Comparison of ENCODE assay signal across 9 cellular contexts in the genomic region with DNA sequence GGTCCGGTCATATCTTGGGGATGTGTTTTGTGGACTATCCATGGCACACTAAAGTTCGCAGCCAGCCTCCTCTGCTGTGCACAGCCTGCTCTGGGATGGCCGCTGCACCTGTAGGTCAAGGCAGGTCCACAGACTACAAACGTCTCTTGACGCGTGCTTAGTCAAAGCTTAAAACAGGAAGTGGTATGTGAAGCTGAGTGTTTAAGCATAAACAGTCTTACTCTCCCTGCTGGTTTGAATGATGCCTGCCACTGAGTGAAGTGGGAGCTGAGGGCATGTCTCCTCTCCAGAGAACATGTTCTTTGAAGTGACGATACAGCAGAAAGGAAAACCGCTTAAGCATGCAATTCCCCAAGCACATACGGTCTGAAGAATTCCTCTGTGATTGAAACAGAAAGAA.
DNase-seq lines count a peak whose midpoint lies in the region; ATAC-seq, FAIRE-seq and TF ChIP-seq lines count a peak whose summit lies in the region.
"Had no signal": no experiment of that assay in that cellular context is flagged by ENCODE, and none has a peak within 500 bp of the region (broad histone marks: within the 10 kb centered on the region; RNA-seq: fewer than 3 reads in every experiment).

No MANE protein-coding gene starts in this region.

- no peak for TF ChIP-seq CTCF in A549 (IDR thresholded peaks at IDR 0.05)
- TF ChIP-seq CTCF in OCI-LY3 (IDR thresholded peaks at IDR 0.05; ENCODE audit: low read depth, low read length), result no peak
- TF ChIP-seq CTCF in bronchial epithelial cell (IDR thresholded peaks at IDR 0.05; ENCODE audit: insufficient read depth, low read length, severe bottlenecking), result no peak
- no peak for TF ChIP-seq CTCF in omental fat pad (IDR thresholded peaks at IDR 0.05)

- no peaks in the 10 kb centered on the region for H3K36me3 ChIP-seq in OCI-LY3 (replicated peaks; ENCODE audit: low read depth, low read length)
- H3K36me3 ChIP-seq in bronchial epithelial cell (ENCODE audit: control insufficient read depth, insufficient read depth, low read length), result no peaks in the 10 kb centered on the region
- H3K36me3 ChIP-seq: cardiac muscle cell had no signal

- H3K27ac ChIP-seq in A549 (peak overlapping the region in 1 of 2 experiments; percentile 35; a peak in 2 of 6 replicates), OCI-LY3 (ENCODE audit: low read length) (peak overlapping the region; percentile 34)
- H3K27ac ChIP-seq: cardiac muscle cell had no signal

- TF ChIP-seq POLR2A in A549 (IDR thresholded peaks at IDR 0.05; ENCODE audit: low read length), result no peak

- H3K4me3 ChIP-seq in A549 (no peak overlapping the region), OCI-LY3 (ENCODE audit: low read length) (peak overlapping the region; percentile 61), bronchial epithelial cell (ENCODE audit: low read depth, low read length) (no peak overlapping the region)
- H3K4me3 ChIP-seq: cardiac muscle cell had no signal

- WGBS in A549 (ENCODE audit: missing lambda C conversion rate), result 83% methylated on average over 9 of the region's 9 CpGs

- peak overlapping the region; percentile 34 for H3K9ac ChIP-seq in OCI-LY3 (ENCODE audit: low read length)

- H3K9me3 ChIP-seq in A549 (no peaks in the 10 kb centered on the region), OCI-LY3 (ENCODE audit: insufficient read depth, low read length) (no peaks in the 10 kb centered on the region)

- H3K4me2 ChIP-seq in A549, result no peak overlapping the region
- H3K4me2 ChIP-seq in OCI-LY3 (ENCODE audit: low read length), result peak overlapping the region; percentile 75

- no peak for FAIRE-seq in A549 (lab: Jason Lieb, UNC)
- FAIRE-seq in bronchial epithelial cell (lab: Jason Lieb, UNC), result no peak
- peak; percentile 53 for FAIRE-seq in urothelium cell line (lab: Jason Lieb, UNC)

- H3K4me1 ChIP-seq in A549 (peaks cover 20% of the 10 kb centered on the region), OCI-LY3 (ENCODE audit: low read length) (peaks cover 20% of the 10 kb centered on the region)

- DNase-seq in A549 (ENCODE audit: low read depth in 1 of 2, low spot score in 1 of 2) (no peak), bronchial epithelial cell (ENCODE audit: low read depth) (peak; percentile 44), urothelium cell line (ENCODE audit: low spot score) (no peak), omental fat pad (ENCODE audit: low spot score) (no peak), Right ventricle myocardium superior (no peak)

- no peaks in the 10 kb centered on the region for H4K20me1 ChIP-seq in OCI-LY3 (ENCODE audit: insufficient read depth, low read length)

- intact Hi-C loops in Right ventricle myocardium superior (cut with DNase I), result loop anchor here (10.0 kb wide), 2 partner anchors 172 to 458 kb away; no protein-coding TSS in a partner anchor

- CTCF ChIA-PET in A549 (lab: Yijun Ruan, JAX), result interaction anchor here (0.6 to 22.2 kb wide), 67 partner anchors 10 to 1450 kb away, joined by 3 to 578 read pairs (median 5); a partner anchor contains a TSS

- no peaks in the 10 kb centered on the region for H3K27me3 ChIP-seq in OCI-LY3 (ENCODE audit: low read depth, low read length)
- H3K27me3 ChIP-seq in bronchial epithelial cell (ENCODE audit: control insufficient read depth, insufficient read depth, low read length), result no peaks in the 10 kb centered on the region
- H3K27me3 ChIP-seq: cardiac muscle cell had no signal

- no peak for ATAC-seq in A549
- ATAC-seq in GM18861 (IDR thresholded peaks at IDR 0.05; ENCODE audit: unreplicated experiment), result peak; percentile 97
- ATAC-seq in HG03025 (IDR thresholded peaks at IDR 0.05; ENCODE audit: low FRiP score, unreplicated experiment), result peak; percentile 86
- ATAC-seq in omental fat pad (ENCODE audit: low FRiP score), result no peak
- ATAC-seq in Right ventricle myocardium superior (ENCODE audit: poor library complexity), result no peak

- POLR2A ChIA-PET in A549 (lab: Yijun Ruan, JAX), result interaction anchor here (0.6 to 3.0 kb wide), 4 partner anchors 134 to 463 kb away, joined by 3 to 13 read pairs (median 8); no protein-coding TSS in a partner anchor

- no peak for TF ChIP-seq RAD21 in A549 (conservative IDR thresholded peaks at IDR 0.05 in 1 of 2, IDR thresholded peaks at IDR 0.05 in 1 of 2)

- H2AFZ ChIP-seq in OCI-LY3 (ENCODE audit: low read depth, low read length), result peak overlapping the region; percentile 73

- no peaks in the 10 kb centered on the region for H3K79me2 ChIP-seq in OCI-LY3 (ENCODE audit: low read length)

- TF ChIP-seq EP300 in A549 (IDR thresholded peaks at IDR 0.05), result no peak

TF ChIP-seq in A549, 52 proteins besides CTCF, POLR2A, EP300 and RAD21:
- TF ChIP-seq MAFK (IDR thresholded peaks at IDR 0.05; ENCODE audit: partially characterized antibody), result peak; percentile 63
- TF ChIP-seq HOXB5 (CRISPR knock-in tag; IDR thresholded peaks at IDR 0.05), result no peak

Comparison
In these comparisons a context has a peak if more than half of its experiments do, and no peak if none do; other contexts are left out.
1. ATAC-seq: peak in GM18861 (single experiment) and HG03025 (single experiment); none in A549 (0 of 2), omental fat pad (single experiment) and Right ventricle myocardium superior (single experiment).